In genomic region chr1:43914576-43915525, GRCh38 we compare ENCODE assay signal across 29 cellular contexts. TPM values are rescaled to one million over a fixed set of nuclear protein-coding genes. Genes with fewer than 3 reads are reported as not detected.
DNase-seq lines count a peak whose midpoint lies in the region; ATAC-seq, FAIRE-seq and TF ChIP-seq lines count a peak whose summit lies in the region.
"Had no signal": no experiment of that assay in that cellular context is flagged by ENCODE, and none has a peak within 500 bp of the region (broad histone marks: within the 10 kb centered on the region; RNA-seq: fewer than 3 reads in every experiment).

No MANE protein-coding gene starts in this region.

- no peaks in the 10 kb centered on the region for H3K9me3 ChIP-seq in right lobe of liver
- no peaks in the 10 kb centered on the region for H3K9me3 ChIP-seq in HepG2 (ENCODE audit: low read length)
- no peaks in the 10 kb centered on the region for H3K9me3 ChIP-seq in mammary epithelial cell (replicated peaks; ENCODE audit: insufficient read depth, low read length)
- no peaks in the 10 kb centered on the region for H3K9me3 ChIP-seq in BE2C
- H3K9me3 ChIP-seq: heart left ventricle had no signal

- no peaks in the 10 kb centered on the region for H3K9me3 Mint-ChIP-seq in HFFc6
- no peaks in the 10 kb centered on the region for H3K9me3 Mint-ChIP-seq in natural killer cell
- H3K9me3 Mint-ChIP-seq: activated B cell treated with CpG ODN at 0.5 μM for 24 hours; activated naive CD4-positive, alpha-beta T cell treated with anti-CD3 and anti-CD28 coated beads, Interleukin-2, amount 50 U/mL, for 24 hours; activated T-helper 1 cell treated with anti-CD3 and anti-CD28 coated beads, Interleukin-12 subunit alpha, Interleukin-12 subunit beta, Interleukin-2, Interleukin-4 antibody, amounts not matched to agents 30 ng/mL and 10 ng/mL and 1 ng/mL, durations not matched to agents 14 hours and 24 hours and 36 hours; CD8-positive, alpha-beta memory T cell; central memory CD8-positive, alpha-beta T cell; naive thymus-derived CD4-positive, alpha-beta T cell had no signal

- H4K20me1 ChIP-seq in HepG2 (ENCODE audit: insufficient read depth, low read length) (no peaks in the 10 kb centered on the region), mammary epithelial cell (ENCODE audit: insufficient read depth, low read length) (no peaks in the 10 kb centered on the region)

- in situ Hi-C loops in HepG2 (cut with HindIII; ENCODE audit: extremely low pct_ligation_motif_present, low pct_unique_long_range_greater_than_20kb): no loop called here
- in situ Hi-C loops in mammary epithelial cell (cut with MboI; ENCODE audit: low sequenced_read_pairs in 2 of 2): no loop called here

- H3K4me3 Mint-ChIP-seq in HFFc6 (no peak overlapping the region), natural killer cell (no peak overlapping the region)
- H3K4me3 Mint-ChIP-seq: activated B cell treated with CpG ODN at 0.5 μM for 24 hours; activated naive CD4-positive, alpha-beta T cell treated with anti-CD3 and anti-CD28 coated beads, Interleukin-2, amount 50 U/mL, for 24 hours; activated T-helper 1 cell treated with anti-CD3 and anti-CD28 coated beads, Interleukin-12 subunit alpha, Interleukin-12 subunit beta, Interleukin-2, Interleukin-4 antibody, amounts not matched to agents 30 ng/mL and 10 ng/mL and 1 ng/mL, durations not matched to agents 14 hours and 24 hours and 36 hours; CD8-positive, alpha-beta memory T cell; central memory CD8-positive, alpha-beta T cell; naive thymus-derived CD4-positive, alpha-beta T cell had no signal

- no peak for TF ChIP-seq RAD21 in HepG2 (CRISPR knock-in tag; IDR thresholded peaks at IDR 0.05)

- 90% methylated on average over 8 of the region's 13 CpGs for WGBS in right lobe of liver (ENCODE audit: insufficient coverage, low coverage, low lambda C conversion rate, missing lambda C conversion rate)
- WGBS in HepG2 (ENCODE audit: low lambda C conversion rate): 88% methylated on average over 13 of the region's 13 CpGs
- 68% methylated on average over 11 of the region's 13 CpGs for WGBS in mammary epithelial cell (ENCODE audit: low coverage, missing lambda C conversion rate)

- H3K27me3 ChIP-seq in right lobe of liver (no peaks in the 10 kb centered on the region), HepG2 (ENCODE audit: control insufficient read depth in 1 of 2, insufficient read depth in 2 of 2, low read length in 2 of 2) (no peaks in the 10 kb centered on the region), mammary epithelial cell (ENCODE audit: insufficient read depth, low read length) (no peaks in the 10 kb centered on the region), BE2C (no peaks in the 10 kb centered on the region)
- H3K27me3 ChIP-seq: heart left ventricle had no signal

- H3K27me3 Mint-ChIP-seq in HFFc6 (ENCODE audit: insufficient read depth) (peaks cover 4% of the 10 kb centered on the region; the same call in 1 of the 2 replicates), natural killer cell (ENCODE audit: low read depth in 2 of 2) (no peaks in the 10 kb centered on the region)
- H3K27me3 Mint-ChIP-seq: activated B cell treated with CpG ODN at 0.5 μM for 24 hours; activated naive CD4-positive, alpha-beta T cell treated with anti-CD3 and anti-CD28 coated beads, Interleukin-2, amount 50 U/mL, for 24 hours; CD8-positive, alpha-beta memory T cell; central memory CD8-positive, alpha-beta T cell; naive thymus-derived CD4-positive, alpha-beta T cell had no signal

- CTCF ChIA-PET in HepG2 (lab: Yijun Ruan, JAX; ENCODE audit: low intra/inter-chr PET ratio, low total read pairs): no interaction called here
- CTCF ChIA-PET in mammary epithelial cell (lab: Charles Lee; ENCODE audit: low non-redundant PET): no interaction called here

- TF ChIP-seq POLR2A in right lobe of liver (IDR thresholded peaks at IDR 0.05) (no peak), HepG2 (IDR thresholded peaks at IDR 0.05; ENCODE audit: insufficient read depth in 1 of 2, low read depth in 2 of 2, low read length in 2 of 2) (no peak)

- H3K79me2 ChIP-seq in HepG2 (ENCODE audit: insufficient read depth, low read length): no peaks in the 10 kb centered on the region
- peaks cover 8% of the 10 kb centered on the region for H3K79me2 ChIP-seq in mammary epithelial cell (ENCODE audit: insufficient read depth, low read length)

- TF ChIP-seq CTCF in right lobe of liver (IDR thresholded peaks at IDR 0.05) (no peak), HepG2 (CRISPR knock-in tag; IDR thresholded peaks at IDR 0.05) (no peak), mammary epithelial cell (conservative IDR thresholded peaks at IDR 0.05 in 1 of 2, IDR thresholded peaks at IDR 0.05 in 1 of 2; ENCODE audit: extremely low read depth in 1 of 2, insufficient read depth in 1 of 2, low read depth in 1 of 2, low read length in 2 of 2) (no peak), BE2C (IDR thresholded peaks at IDR 0.05; ENCODE audit: low read depth, low read length) (no peak), HFFc6 (IDR thresholded peaks at IDR 0.05) (no peak), natural killer cell (IDR thresholded peaks at IDR 0.05) (no peak)

- FAIRE-seq in HepG2 (lab: Jason Lieb, UNC): no peak
- FAIRE-seq: A204.1, G401.6, GM18507 had no signal

- BruUV-seq in HepG2 (replicated peaks; lab: Mats Ljungman, UMichigan) (no TSS peak), mammary epithelial cell (replicated peaks; lab: Mats Ljungman, UMichigan) (TSS peak; percentile 53)

- H2AFZ ChIP-seq in HepG2 (ENCODE audit: low read length) (no peak overlapping the region), mammary epithelial cell (ENCODE audit: low read depth, low read length) (peak overlapping the region; percentile 56)

- TF ChIP-seq EP300 in HepG2 (IDR thresholded peaks at IDR 0.05; ENCODE audit: low read depth in 2 of 2, low read length in 2 of 2) (no peak), HepG2 (CRISPR knock-in tag; IDR thresholded peaks at IDR 0.05; ENCODE audit: borderline replicate concordance) (no peak)

- no peak overlapping the region for H3K4me2 ChIP-seq in HepG2 (ENCODE audit: low read depth, low read length)
- peak overlapping the region; percentile 61 for H3K4me2 ChIP-seq in mammary epithelial cell (ENCODE audit: insufficient read depth, low read depth, low read length)

- ATAC-seq in right lobe of liver (peak in 3 of 4 donors; percentile 16 to 43 (median 35)), HepG2 (no peak), left colon (peak; percentile 40), natural killer cell (no peak), HG02763 (IDR thresholded peaks at IDR 0.05; ENCODE audit: unreplicated experiment) (no peak)
- ATAC-seq: heart left ventricle; naive thymus-derived CD4-positive, alpha-beta T cell; sciatic nerve had no signal

- no peak overlapping the region for H3K27ac ChIP-seq in right lobe of liver
- no peak overlapping the region for H3K27ac ChIP-seq in HepG2 (ENCODE audit: extremely low read length, insufficient read depth, low read length)
- peak overlapping the region; percentile 58 for H3K27ac ChIP-seq in mammary epithelial cell (ENCODE audit: insufficient read depth, low read depth, low read length)
- H3K27ac ChIP-seq: heart left ventricle had no signal

- H3K36me3 Mint-ChIP-seq in HFFc6 (ENCODE audit: low read depth) (no peaks in the 10 kb centered on the region; the same call in 1 of the 2 replicates), natural killer cell (no peaks in the 10 kb centered on the region)

- H3K9ac ChIP-seq in HepG2 (ENCODE audit: insufficient read depth, low read depth, low read length): no peak overlapping the region
- H3K9ac ChIP-seq in mammary epithelial cell (ENCODE audit: insufficient read depth, low read length): no peak overlapping the region

- intact Hi-C loops in right lobe of liver (cut with DNase I): no loop called here
- intact Hi-C loops in HepG2 (cut with micrococcal nuclease; ENCODE audit: unreplicated experiment): no loop called here
- intact Hi-C loops in mammary epithelial cell (cut with micrococcal nuclease): no loop called here
- intact Hi-C loops in left colon (cut with DNase I, micrococcal nuclease): no loop called here
- intact Hi-C loops in natural killer cell (cut with micrococcal nuclease): no loop called here

- H3K27ac Mint-ChIP-seq in HFFc6: no peak overlapping the region
- H3K27ac Mint-ChIP-seq in natural killer cell: no peak overlapping the region
- H3K27ac Mint-ChIP-seq: activated B cell treated with CpG ODN at 0.5 μM for 24 hours; activated naive CD4-positive, alpha-beta T cell treated with anti-CD3 and anti-CD28 coated beads, Interleukin-2, amount 50 U/mL, for 24 hours; activated T-helper 1 cell treated with anti-CD3 and anti-CD28 coated beads, Interleukin-12 subunit alpha, Interleukin-12 subunit beta, Interleukin-2, Interleukin-4 antibody, amounts not matched to agents 30 ng/mL and 10 ng/mL and 1 ng/mL, durations not matched to agents 14 hours and 24 hours and 36 hours had no signal

- POLR2A ChIA-PET in HepG2 (lab: Yijun Ruan, JAX): no interaction called here

- H3K4me1 ChIP-seq in right lobe of liver (no peaks in the 10 kb centered on the region), HepG2 (ENCODE audit: insufficient read depth, low read length) (no peaks in the 10 kb centered on the region), mammary epithelial cell (ENCODE audit: insufficient read depth, low read length) (peaks cover 41% of the 10 kb centered on the region), BE2C (no peaks in the 10 kb centered on the region)

- dilution Hi-C loops in mammary epithelial cell (cut with HindIII; ENCODE audit: low sequenced_read_pairs): no loop called here

- no peak overlapping the region for H3K4me3 ChIP-seq in right lobe of liver
- no peak overlapping the region for H3K4me3 ChIP-seq in HepG2 (replicated peaks in 1 of 3; ENCODE audit: insufficient read depth in 1 of 3, low read depth in 2 of 3, low read length in 3 of 3)
- H3K4me3 ChIP-seq in mammary epithelial cell (replicated peaks in 1 of 3; ENCODE audit: insufficient read depth in 1 of 3, low read depth in 2 of 3, low read length in 3 of 3): no peak overlapping the region
- no peak overlapping the region for H3K4me3 ChIP-seq in BE2C (ENCODE audit: low read depth, low read length)
- H3K4me3 ChIP-seq: heart left ventricle had no signal

- H3K4me1 Mint-ChIP-seq in HFFc6 (ENCODE audit: low read depth) (peaks cover 23% of the 10 kb centered on the region), natural killer cell (peaks cover 0 to 4% of the 10 kb centered on the region in 2 donors)
- H3K4me1 Mint-ChIP-seq: activated B cell treated with CpG ODN at 0.5 μM for 24 hours; activated naive CD4-positive, alpha-beta T cell treated with anti-CD3 and anti-CD28 coated beads, Interleukin-2, amount 50 U/mL, for 24 hours had no signal

- no peak for DNase-seq in right lobe of liver
- DNase-seq in HepG2 (ENCODE audit: low spot score): no peak
- peak; percentile 43 for DNase-seq in mammary epithelial cell
- peak in 1 of 2 donors; percentile 12 for DNase-seq in left colon
- DNase-seq in BE2C: no peak
- no peak for DNase-seq in HFFc6
- no peak for DNase-seq in natural killer cell
- DNase-seq: activated B cell treated with CpG ODN at 0.5 μM for 24 hours; activated CD4-positive, alpha-beta T cell treated with anti-CD3 and anti-CD28 coated beads, Interleukin-2, amount 50 U/mL, for 4 hours; anterior cingulate cortex; CD8-positive, alpha-beta memory T cell; dermis blood vessel endothelial cell; Karpas-422; left cardiac atrium; naive thymus-derived CD4-positive, alpha-beta T cell; NCI-H187; NCI-H69; stimulated activated CD4-positive, alpha-beta T cell treated with anti-CD3 and anti-CD28 coated beads, Interleukin-15, amount 100 ng/mL, for 24 hours; trophoblast cell had no signal

- H3K36me3 ChIP-seq in right lobe of liver (no peaks in the 10 kb centered on the region), HepG2 (replicated peaks in 1 of 2; ENCODE audit: control insufficient read depth in 1 of 2, insufficient read depth in 2 of 2, low read length in 2 of 2) (no peaks in the 10 kb centered on the region), mammary epithelial cell (ENCODE audit: insufficient read depth, low read length) (no peaks in the 10 kb centered on the region), BE2C (no peaks in the 10 kb centered on the region)

RNA-seq across cellular contexts. Expression of gene ARTN, which starts 18.8 kb away (rescaled TPM):
- under 1 TPM in 3 of 6 experiments, not detected in 3; 0.31 to 0.32 (median 0.31) TPM for total RNA-seq in right lobe of liver
- 0.62 TPM in 1 of 2 replicates, not detected in the other for total RNA-seq in HepG2 (2016; rRNA removed; fragmentation: Illumina TruSeq; extraction: Trizol)
- total RNA-seq in HepG2 (2016; cell fraction: cytosol; rRNA removed; fragmentation: Illumina TruSeq; extraction: Trizol; ENCODE audit: low read depth): 0.40 and 0.62 TPM in 2 replicates
- 0.24 and 0.61 TPM in 2 replicates for total RNA-seq in HepG2 (2016; cell fraction: insoluble cytoplasmic fraction; rRNA removed; fragmentation: Illumina TruSeq; extraction: Trizol)
- 0.28 and 0.55 TPM in 2 replicates for total RNA-seq in HepG2 (2016; cell fraction: membrane; rRNA removed; fragmentation: Illumina TruSeq; extraction: Trizol)
- 0.62 and 0.81 TPM in 2 replicates for total RNA-seq in HepG2 (2016; cell fraction: nucleus; rRNA removed; fragmentation: Illumina TruSeq; extraction: Trizol)
- 0.11 and 0.21 TPM in 2 replicates for polyA plus RNA-seq in HepG2 (2011; rRNA removed)
- 0.05 and 0.07 TPM in 2 replicates for polyA plus RNA-seq in HepG2 (2011; cell fraction: cytosol; rRNA removed)
- polyA plus RNA-seq in HepG2 (2011; cell fraction: nucleus; rRNA removed): 1.3 and 1.4 TPM in 2 replicates
- polyA plus RNA-seq in HepG2 (2012): 0.12 and 0.28 TPM in 2 replicates
- 0.10 TPM in 2 replicates for polyA plus RNA-seq in HepG2 (2016; cell fraction: cytosol; fragmentation: Illumina TruSeq; extraction: Trizol; ENCODE audit: low read depth)
- 0.43 TPM in 1 of 2 replicates, not detected in the other for polyA plus RNA-seq in HepG2 (2016; cell fraction: insoluble cytoplasmic fraction; fragmentation: Illumina TruSeq; extraction: Trizol; ENCODE audit: low read depth)
- polyA plus RNA-seq in HepG2 (2016; cell fraction: membrane; fragmentation: Illumina TruSeq; extraction: Trizol; ENCODE audit: low read depth): 0.29 and 0.33 TPM in 2 replicates
- polyA plus RNA-seq in HepG2 (2016; cell fraction: nucleus; fragmentation: Illumina TruSeq; extraction: Trizol; ENCODE audit: insufficient read depth, low read depth): 0.81 and 2.0 TPM in 2 replicates
- 0.44 and 1.7 TPM in 2 replicates for polyA minus RNA-seq in HepG2 (2011; rRNA and poly(A)+ RNA removed; ENCODE audit: low replicate concordance)
- polyA minus RNA-seq in HepG2 (2011; cell fraction: cytosol; rRNA and poly(A)+ RNA removed): not detected in 2 replicates
- polyA minus RNA-seq in HepG2 (2011; cell fraction: nucleus; rRNA and poly(A)+ RNA removed): 0.62 and 0.77 TPM in 2 replicates
- 100 to 1,000 TPM in 1 of 2 donors, 10 to 100 TPM in 1; 22.8 to 105 TPM for total RNA-seq in mammary epithelial cell
- polyA plus RNA-seq in mammary epithelial cell: 47.1 TPM
- polyA minus RNA-seq in mammary epithelial cell: 21.8 TPM
- 10 to 100 TPM in 1 of 2 donors, 1 to 10 TPM in 1; 5.3 to 11.1 TPM for total RNA-seq in left colon
- polyA plus RNA-seq in BE2C (2012; ENCODE audit: insufficient read depth, insufficient read length, low read depth): not detected
- total RNA-seq in HFFc6 (2021; fragmentation: NEBNext Ultra II Directional; extraction: Animal tissue kit (Norgen Biotek cat#: 25700)): under 1 TPM; 0.14 to 0.61 (median 0.37) TPM
- 1 to 10 TPM in 1 of 3 donors, not detected in 2; 1.4 TPM for total RNA-seq in natural killer cell
- total RNA-seq: dermis blood vessel endothelial cell, osteoblast had no signal
- polyA plus RNA-seq: CD8-positive, alpha-beta memory T cell; naive thymus-derived CD4-positive, alpha-beta T cell had no signal

RNA-seq across cellular contexts. Expression of gene IPO13, which starts 31.9 kb away (rescaled TPM):
- total RNA-seq in right lobe of liver: 10 to 100 TPM; 12.4 to 18.9 (median 14.8) TPM
- 14.3 and 15.6 TPM in 2 replicates for total RNA-seq in HepG2 (2016; rRNA removed; fragmentation: Illumina TruSeq; extraction: Trizol)
- 2.4 and 3.1 TPM in 2 replicates for total RNA-seq in HepG2 (2016; cell fraction: cytosol; rRNA removed; fragmentation: Illumina TruSeq; extraction: Trizol; ENCODE audit: low read depth)
- total RNA-seq in HepG2 (2016; cell fraction: insoluble cytoplasmic fraction; rRNA removed; fragmentation: Illumina TruSeq; extraction: Trizol): 13.4 and 14.4 TPM in 2 replicates
- total RNA-seq in HepG2 (2016; cell fraction: membrane; rRNA removed; fragmentation: Illumina TruSeq; extraction: Trizol): 5.8 and 6.8 TPM in 2 replicates
- 15.1 and 20.1 TPM in 2 replicates for total RNA-seq in HepG2 (2016; cell fraction: nucleus; rRNA removed; fragmentation: Illumina TruSeq; extraction: Trizol)
- 12.9 and 15.0 TPM in 2 replicates for polyA plus RNA-seq in HepG2 (2011; rRNA removed)
- polyA plus RNA-seq in HepG2 (2011; cell fraction: cytosol; rRNA removed): 11.2 and 12.8 TPM in 2 replicates
- polyA plus RNA-seq in HepG2 (2011; cell fraction: nucleus; rRNA removed): 43.8 and 47.3 TPM in 2 replicates
- 9.7 and 11.8 TPM in 2 replicates for polyA plus RNA-seq in HepG2 (2012)
- polyA plus RNA-seq in HepG2 (2016; cell fraction: cytosol; fragmentation: Illumina TruSeq; extraction: Trizol; ENCODE audit: low read depth): 2.2 and 2.4 TPM in 2 replicates
- polyA plus RNA-seq in HepG2 (2016; cell fraction: insoluble cytoplasmic fraction; fragmentation: Illumina TruSeq; extraction: Trizol; ENCODE audit: low read depth): 14.5 and 14.6 TPM in 2 replicates
- 3.4 and 5.4 TPM in 2 replicates for polyA plus RNA-seq in HepG2 (2016; cell fraction: membrane; fragmentation: Illumina TruSeq; extraction: Trizol; ENCODE audit: low read depth)
- polyA plus RNA-seq in HepG2 (2016; cell fraction: nucleus; fragmentation: Illumina TruSeq; extraction: Trizol; ENCODE audit: insufficient read depth, low read depth): 47.0 and 47.3 TPM in 2 replicates
- polyA minus RNA-seq in HepG2 (2011; rRNA and poly(A)+ RNA removed; ENCODE audit: low replicate concordance): 37.2 and 43.4 TPM in 2 replicates
- polyA minus RNA-seq in HepG2 (2011; cell fraction: cytosol; rRNA and poly(A)+ RNA removed): 8.7 and 12.3 TPM in 2 replicates
- polyA minus RNA-seq in HepG2 (2011; cell fraction: nucleus; rRNA and poly(A)+ RNA removed): 9.8 and 11.1 TPM in 2 replicates
- 10 to 100 TPM; 35.5 to 53.0 TPM for total RNA-seq in mammary epithelial cell
- 38.6 TPM for polyA plus RNA-seq in mammary epithelial cell
- polyA minus RNA-seq in mammary epithelial cell: 64.5 TPM
- total RNA-seq in left colon: 10 to 100 TPM; 19.2 to 27.4 TPM
- 17.4 TPM for polyA plus RNA-seq in BE2C (2012; ENCODE audit: insufficient read depth, insufficient read length, low read depth)
- 10 to 100 TPM; 24.0 to 27.8 (median 25.0) TPM for total RNA-seq in HFFc6 (2021; fragmentation: NEBNext Ultra II Directional; extraction: Animal tissue kit (Norgen Biotek cat#: 25700))
- 10 to 100 TPM; 18.1 to 22.7 (median 18.4) TPM for total RNA-seq in natural killer cell

RNA-seq across cellular contexts. Expression of gene DPH2, which starts 55.0 kb away (rescaled TPM):
- 10 to 100 TPM in 5 of 6 experiments, 1 to 10 TPM in 1; 8.9 to 27.5 (median 12.0) TPM for total RNA-seq in right lobe of liver
- 38.3 and 40.5 TPM in 2 replicates for total RNA-seq in HepG2 (2016; rRNA removed; fragmentation: Illumina TruSeq; extraction: Trizol)
- total RNA-seq in HepG2 (2016; cell fraction: cytosol; rRNA removed; fragmentation: Illumina TruSeq; extraction: Trizol; ENCODE audit: low read depth): 15.2 TPM in 2 replicates
- 33.0 and 37.1 TPM in 2 replicates for total RNA-seq in HepG2 (2016; cell fraction: insoluble cytoplasmic fraction; rRNA removed; fragmentation: Illumina TruSeq; extraction: Trizol)
- 43.0 and 46.2 TPM in 2 replicates for total RNA-seq in HepG2 (2016; cell fraction: membrane; rRNA removed; fragmentation: Illumina TruSeq; extraction: Trizol)
- 21.9 and 28.3 TPM in 2 replicates for total RNA-seq in HepG2 (2016; cell fraction: nucleus; rRNA removed; fragmentation: Illumina TruSeq; extraction: Trizol)
- polyA plus RNA-seq in HepG2 (2011; rRNA removed): 32.2 and 39.3 TPM in 2 replicates
- polyA plus RNA-seq in HepG2 (2011; cell fraction: cytosol; rRNA removed): 29.8 and 30.1 TPM in 2 replicates
- 143 and 148 TPM in 2 replicates for polyA plus RNA-seq in HepG2 (2011; cell fraction: nucleus; rRNA removed)
- 16.3 and 20.7 TPM in 2 replicates for polyA plus RNA-seq in HepG2 (2012)
- 16.6 and 18.7 TPM in 2 replicates for polyA plus RNA-seq in HepG2 (2016; cell fraction: cytosol; fragmentation: Illumina TruSeq; extraction: Trizol; ENCODE audit: low read depth)
- polyA plus RNA-seq in HepG2 (2016; cell fraction: insoluble cytoplasmic fraction; fragmentation: Illumina TruSeq; extraction: Trizol; ENCODE audit: low read depth): 33.1 and 38.5 TPM in 2 replicates
- 41.7 and 43.1 TPM in 2 replicates for polyA plus RNA-seq in HepG2 (2016; cell fraction: membrane; fragmentation: Illumina TruSeq; extraction: Trizol; ENCODE audit: low read depth)
- 50.3 and 52.5 TPM in 2 replicates for polyA plus RNA-seq in HepG2 (2016; cell fraction: nucleus; fragmentation: Illumina TruSeq; extraction: Trizol; ENCODE audit: insufficient read depth, low read depth)
- polyA minus RNA-seq in HepG2 (2011; rRNA and poly(A)+ RNA removed; ENCODE audit: low replicate concordance): 71.2 and 144 TPM in 2 replicates
- 10.3 and 13.5 TPM in 2 replicates for polyA minus RNA-seq in HepG2 (2011; cell fraction: cytosol; rRNA and poly(A)+ RNA removed)
- 36.7 and 43.0 TPM in 2 replicates for polyA minus RNA-seq in HepG2 (2011; cell fraction: nucleus; rRNA and poly(A)+ RNA removed)
- 10 to 100 TPM; 28.4 to 31.7 TPM for total RNA-seq in mammary epithelial cell
- 34.8 TPM for polyA plus RNA-seq in mammary epithelial cell
- 34.2 TPM for polyA minus RNA-seq in mammary epithelial cell
- 10 to 100 TPM; 17.8 to 24.7 TPM for total RNA-seq in left colon
- polyA plus RNA-seq in BE2C (2012; ENCODE audit: insufficient read depth, insufficient read length, low read depth): 116 TPM
- total RNA-seq in HFFc6 (2021; fragmentation: NEBNext Ultra II Directional; extraction: Animal tissue kit (Norgen Biotek cat#: 25700)): 10 to 100 TPM; 19.1 to 22.7 (median 20.8) TPM
- total RNA-seq in natural killer cell: 10 to 100 TPM; 18.2 to 27.3 (median 18.8) TPM

RNA-seq across cellular contexts. Expression of gene ATP6V0B, which starts 59.9 kb away (rescaled TPM):
- total RNA-seq in right lobe of liver (100 to 1,000 TPM in 2 of 6 experiments, 10 to 100 TPM in 4; 64.4 to 142 (median 76.9) TPM), HepG2 (2016; rRNA removed; fragmentation: Illumina TruSeq; extraction: Trizol) (76.4 and 161 TPM in 2 replicates), mammary epithelial cell (100 to 1,000 TPM in 1 of 2 donors, 10 to 100 TPM in 1; 84.4 to 127 TPM), left colon (100 to 1,000 TPM; 166 to 182 TPM), natural killer cell (100 to 1,000 TPM in 2 of 3 donors, 10 to 100 TPM in 1; 76.3 to 115 (median 113) TPM)
- 117 and 155 TPM in 2 replicates for total RNA-seq in HepG2 (2016; cell fraction: cytosol; rRNA removed; fragmentation: Illumina TruSeq; extraction: Trizol; ENCODE audit: low read depth)
- 83.5 and 169 TPM in 2 replicates for total RNA-seq in HepG2 (2016; cell fraction: insoluble cytoplasmic fraction; rRNA removed; fragmentation: Illumina TruSeq; extraction: Trizol)
- total RNA-seq in HepG2 (2016; cell fraction: membrane; rRNA removed; fragmentation: Illumina TruSeq; extraction: Trizol): 125 and 145 TPM in 2 replicates
- total RNA-seq in HepG2 (2016; cell fraction: nucleus; rRNA removed; fragmentation: Illumina TruSeq; extraction: Trizol): 134 and 145 TPM in 2 replicates
- polyA plus RNA-seq in HepG2 (2011; rRNA removed) (157 and 169 TPM in 2 replicates), mammary epithelial cell (199 TPM)
- polyA plus RNA-seq in HepG2 (2011; cell fraction: cytosol; rRNA removed): 171 and 212 TPM in 2 replicates
- 191 and 208 TPM in 2 replicates for polyA plus RNA-seq in HepG2 (2011; cell fraction: nucleus; rRNA removed)
- polyA plus RNA-seq in HepG2 (2012): 45.1 and 96.9 TPM in 2 replicates
- polyA plus RNA-seq in HepG2 (2016; cell fraction: cytosol; fragmentation: Illumina TruSeq; extraction: Trizol; ENCODE audit: low read depth): 104 and 146 TPM in 2 replicates
- 64.0 and 66.5 TPM in 2 replicates for polyA plus RNA-seq in HepG2 (2016; cell fraction: insoluble cytoplasmic fraction; fragmentation: Illumina TruSeq; extraction: Trizol; ENCODE audit: low read depth)
- polyA plus RNA-seq in HepG2 (2016; cell fraction: membrane; fragmentation: Illumina TruSeq; extraction: Trizol; ENCODE audit: low read depth): 95.1 and 113 TPM in 2 replicates
- polyA plus RNA-seq in HepG2 (2016; cell fraction: nucleus; fragmentation: Illumina TruSeq; extraction: Trizol; ENCODE audit: insufficient read depth, low read depth): 218 and 233 TPM in 2 replicates
- polyA minus RNA-seq in HepG2 (2011; rRNA and poly(A)+ RNA removed; ENCODE audit: low replicate concordance): 161 and 288 TPM in 2 replicates
- polyA minus RNA-seq in HepG2 (2011; cell fraction: cytosol; rRNA and poly(A)+ RNA removed): 33.1 and 37.3 TPM in 2 replicates
- 51.0 and 60.8 TPM in 2 replicates for polyA minus RNA-seq in HepG2 (2011; cell fraction: nucleus; rRNA and poly(A)+ RNA removed)
- polyA minus RNA-seq in mammary epithelial cell: 104 TPM
- 402 TPM for polyA plus RNA-seq in BE2C (2012; ENCODE audit: insufficient read depth, insufficient read length, low read depth)
- total RNA-seq in HFFc6 (2021; fragmentation: NEBNext Ultra II Directional; extraction: Animal tissue kit (Norgen Biotek cat#: 25700)): 100 to 1,000 TPM; 145 to 191 (median 155) TPM

Comparison
In these comparisons a context has a peak if more than half of its experiments do, and no peak if none do; other contexts are left out.
1. ATAC-seq: peak in right lobe of liver (3 of 4) and left colon (single experiment); none in HepG2 (single experiment), natural killer cell (0 of 3) and HG02763 (single experiment).